In genomic region chr7:68888971-68889385, GRCh38 we compare ENCODE assay signal across 17 cellular contexts.
"Had no signal": no experiment of that assay in that cellular context is flagged by ENCODE, and none has a peak within 500 bp of the region (broad histone marks: within the 10 kb centered on the region; RNA-seq: fewer than 3 reads in every experiment).

No MANE protein-coding gene starts in this region.

- H3K27me3 ChIP-seq: cardiac muscle cell, colonic mucosa, heart right ventricle had no signal

- H3K4me1 ChIP-seq: colonic mucosa, parathyroid adenoma had no signal

- H3K4me1 Mint-ChIP-seq: activated B cell treated with CpG ODN at 0.5 μM for 24 hours; activated CD4-positive, alpha-beta T cell treated with anti-CD3 and anti-CD28 coated beads, Interleukin-2, amount 10 ng/mL, durations not matched to agents 7 days and 5 days; activated naive CD4-positive, alpha-beta T cell treated with anti-CD3 and anti-CD28 coated beads, Interleukin-2, amount 10 ng/mL, durations not matched to agents 7 days and 5 days; memory B cell; stimulated activated naive CD8-positive, alpha-beta T cell treated with anti-CD3 and anti-CD28 coated beads, Interleukin-15, amount 100 ng/mL, for 72 hours had no signal

- H3K27me3 Mint-ChIP-seq: activated B cell treated with CpG ODN at 0.5 μM for 24 hours; activated CD4-positive, alpha-beta T cell treated with anti-CD3 and anti-CD28 coated beads, Interleukin-2, amount 10 ng/mL, durations not matched to agents 7 days and 5 days; activated naive CD4-positive, alpha-beta T cell treated with anti-CD3 and anti-CD28 coated beads, Interleukin-2, amount 10 ng/mL, durations not matched to agents 7 days and 5 days; memory B cell; stimulated activated naive CD8-positive, alpha-beta T cell treated with anti-CD3 and anti-CD28 coated beads, Interleukin-15, amount 100 ng/mL, for 72 hours had no signal

- H3K27ac ChIP-seq: cardiac muscle cell, colonic mucosa, heart right ventricle, parathyroid adenoma, thoracic aorta had no signal

- H3K4me3 ChIP-seq: cardiac muscle cell, colonic mucosa, heart right ventricle, thoracic aorta had no signal

- ATAC-seq: heart right ventricle; left lobe of liver; stimulated activated naive CD8-positive, alpha-beta T cell treated with anti-CD3 and anti-CD28 coated beads, Interleukin-15, amount 100 ng/mL, for 72 hours had no signal

- H3K36me3 Mint-ChIP-seq: activated naive CD4-positive, alpha-beta T cell treated with anti-CD3 and anti-CD28 coated beads, Interleukin-2, amount 10 ng/mL, durations not matched to agents 7 days and 5 days; memory B cell had no signal

- H3K4me3 Mint-ChIP-seq: activated B cell treated with CpG ODN at 0.5 μM for 24 hours; activated CD4-positive, alpha-beta T cell treated with anti-CD3 and anti-CD28 coated beads, Interleukin-2, amount 10 ng/mL, durations not matched to agents 7 days and 5 days; activated naive CD4-positive, alpha-beta T cell treated with anti-CD3 and anti-CD28 coated beads, Interleukin-2, amount 10 ng/mL, durations not matched to agents 7 days and 5 days; memory B cell; stimulated activated naive CD8-positive, alpha-beta T cell treated with anti-CD3 and anti-CD28 coated beads, Interleukin-15, amount 100 ng/mL, for 72 hours had no signal

- H3K27ac Mint-ChIP-seq: activated B cell treated with CpG ODN at 0.5 μM for 24 hours; activated CD4-positive, alpha-beta T cell treated with anti-CD3 and anti-CD28 coated beads, Interleukin-2, amount 10 ng/mL, durations not matched to agents 7 days and 5 days; activated naive CD4-positive, alpha-beta T cell treated with anti-CD3 and anti-CD28 coated beads, Interleukin-2, amount 10 ng/mL, durations not matched to agents 7 days and 5 days; activated T-helper 2 cell treated with anti-CD3 and anti-CD28 coated beads, Interferon-gamma antibody, Interleukin-2, Interleukin-4, amounts not matched to agents 10 μg/mL and 5 μg/mL and 100 μg/mL, durations not matched to agents 14 hours and 24 hours and 36 hours; memory B cell; stimulated activated naive CD8-positive, alpha-beta T cell treated with anti-CD3 and anti-CD28 coated beads, Interleukin-15, amount 100 ng/mL, for 72 hours had no signal

- H3K9me3 Mint-ChIP-seq: memory B cell had no signal

- H3K9me3 ChIP-seq: colonic mucosa, heart right ventricle, thoracic aorta had no signal

- H3K36me3 ChIP-seq: cardiac muscle cell, colonic mucosa, heart right ventricle, thoracic aorta had no signal

- DNase-seq: activated B cell treated with CpG ODN at 0.5 μM for 24 hours; activated CD4-positive, alpha-beta T cell treated with anti-CD3 and anti-CD28 coated beads, Interleukin-2, amount 10 ng/mL, durations not matched to agents 7 days and 5 days; activated naive CD4-positive, alpha-beta T cell treated with anti-CD3 and anti-CD28 coated beads, Interleukin-2, amount 10 ng/mL, durations not matched to agents 7 days and 5 days; activated T-cell treated with anti-CD3 and anti-CD28 coated beads for 4 hours; colonic mucosa; effector CD4-positive, alpha-beta T cell; foreskin melanocyte; heart right ventricle; stimulated activated CD4-positive, alpha-beta T cell treated with anti-CD3 and anti-CD28 coated beads, Interleukin-15, amount 100 ng/mL, for 24 hours; stimulated activated CD4-positive, alpha-beta T cell treated with anti-CD3 and anti-CD28 coated beads, Interleukin-4, amount 100 ng/mL, for 24 hours; stimulated activated naive CD8-positive, alpha-beta T cell treated with anti-CD3 and anti-CD28 coated beads, Interleukin-15, amount 100 ng/mL, for 72 hours had no signal
